Comparison of ENCODE assay signal across 21 cellular contexts in the genomic region with DNA sequence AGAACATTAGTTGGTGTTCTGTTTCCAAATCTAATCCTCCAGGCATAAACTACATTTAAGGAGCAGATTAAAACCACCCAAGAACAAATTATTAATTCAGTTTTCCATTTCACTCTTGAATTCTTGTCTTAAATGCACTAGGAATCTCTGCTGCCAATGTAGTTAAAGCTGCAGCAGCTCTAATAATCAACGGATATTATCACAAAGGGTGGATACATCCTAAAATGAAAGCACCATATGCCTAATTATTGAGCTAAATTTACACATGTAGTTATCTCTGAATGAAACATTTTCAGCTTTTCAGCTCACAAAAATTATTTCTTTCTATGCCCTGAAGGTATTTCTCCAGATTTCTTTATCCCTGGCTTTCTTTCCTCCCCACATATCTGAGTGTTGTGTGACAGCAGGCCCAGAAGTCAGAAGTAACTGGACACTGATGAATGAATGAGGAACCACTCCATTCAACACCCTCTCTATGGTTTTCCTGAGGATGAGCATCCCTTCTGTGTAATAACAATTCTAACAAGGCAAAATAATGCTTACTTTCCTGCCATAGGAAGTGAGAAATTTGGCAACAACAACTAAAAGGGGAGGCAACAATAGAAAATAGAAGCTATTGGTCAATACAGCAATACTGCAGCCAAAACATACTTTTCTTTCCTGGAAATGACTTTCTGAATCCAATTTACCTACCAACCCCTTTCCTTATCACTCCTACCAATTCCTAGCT. TPM values are rescaled to one million over a fixed set of nuclear protein-coding genes. Genes with fewer than 3 reads are reported as not detected.
A peak's percentile ranks its signal among the peaks of the same experiment; 100 is the strongest.
DNase-seq lines count a peak whose midpoint lies in the region; ATAC-seq and TF ChIP-seq lines count a peak whose summit lies in the region.
"Had no signal": no experiment of that assay in that cellular context is flagged by ENCODE, and none has a peak within 500 bp of the region (broad histone marks: within the 10 kb centered on the region; RNA-seq: fewer than 3 reads in every experiment).

No MANE protein-coding gene starts in this region.

- ATAC-seq in naive B cell (ENCODE audit: low read depth in 2 of 2) = no peak
- no peak for ATAC-seq in GM19452 (IDR thresholded peaks at IDR 0.05; ENCODE audit: unreplicated experiment)
- ATAC-seq: activated CD8-positive, alpha-beta T cell treated with anti-CD3 and anti-CD28 coated beads, Interleukin-2, amount 10 ng/mL, durations not matched to agents 7 days and 5 days had no signal

- H3K27me3 ChIP-seq in prostate gland (replicated peaks; ENCODE audit: insufficient read depth) = no peaks in the 10 kb centered on the region
- H3K27me3 ChIP-seq: testis had no signal

- DNase-seq in G401 (ENCODE audit: low spot score) (peak; percentile 27), OCI-LY7 (ENCODE audit: low spot score) (no peak), fibroblast of the aortic adventitia (ENCODE audit: low read depth) (peak; percentile 62), naive B cell (no peak), prostate gland (ENCODE audit: low spot score) (no peak), COLO668 (lab: John Stamatoyannopoulos, UW; ENCODE audit: unreplicated experiment) (no peak)
- no peak for DNase-seq in effector CD4-positive, alpha-beta T cell
- DNase-seq: activated CD8-positive, alpha-beta T cell treated with anti-CD3 and anti-CD28 coated beads, Interleukin-2, amount 10 ng/mL, durations not matched to agents 7 days and 5 days; amygdala; DMS 273 treated with DMSO at 0.1 percent for 48 hours; kidney glomerular epithelial cell; NCI-H1417; NCI-H2171 treated with DMSO at 0.1 percent for 48 hours; stimulated activated CD4-positive, alpha-beta T cell treated with anti-CD3 and anti-CD28 coated beads, Interleukin-1b, Interleukin-23, amount 100 ng/mL, for 48 hours; testis had no signal

- peak overlapping the region; percentile 3 to 94 (median 46) for H3K27ac Mint-ChIP-seq in naive B cell
- H3K27ac Mint-ChIP-seq: activated CD8-positive, alpha-beta T cell treated with anti-CD3 and anti-CD28 coated beads, Interleukin-2, amount 10 ng/mL, durations not matched to agents 7 days and 5 days; activated T-helper 2 cell treated with anti-CD3 and anti-CD28 coated beads, Interferon-gamma antibody, Interleukin-2, Interleukin-4, amounts not matched to agents 10 μg/mL and 5 μg/mL and 100 μg/mL, durations not matched to agents 14 hours and 24 hours and 36 hours had no signal

- H2AFZ ChIP-seq in OCI-LY7 (ENCODE audit: low read length) = no peak overlapping the region

- H3K4me3 ChIP-seq in OCI-LY7 (ENCODE audit: low read depth, low read length, poor library complexity, severe bottlenecking) = no peak overlapping the region
- H3K4me3 ChIP-seq in fibroblast of the aortic adventitia (ENCODE audit: low read depth, low read length) = no peak overlapping the region
- no peak overlapping the region for H3K4me3 ChIP-seq in prostate gland
- H3K4me3 ChIP-seq: coronary artery, SK-N-MC, testis had no signal

- H3K4me1 Mint-ChIP-seq in naive B cell = peaks cover 25 to 55% (median 51%) of the 10 kb centered on the region in 3 donors

- BruUV-seq in OCI-LY7 (replicated peaks; lab: Mats Ljungman, UMichigan) = no TSS peak

- peaks cover 100% of the 10 kb centered on the region for H3K79me2 ChIP-seq in OCI-LY7 (ENCODE audit: insufficient read depth, low read depth, low read length)

- peaks cover 0 to 4% of the 10 kb centered on the region in 2 donors for H3K36me3 Mint-ChIP-seq in naive B cell

- 31% methylated on average over 1 of the region's 1 CpG for WGBS in prostate gland

- no peak for TF ChIP-seq POLR2A in prostate gland (IDR thresholded peaks at IDR 0.05)

- no peak overlapping the region for H3K4me3 Mint-ChIP-seq in naive B cell
- H3K4me3 Mint-ChIP-seq: activated CD8-positive, alpha-beta T cell treated with anti-CD3 and anti-CD28 coated beads, Interleukin-2, amount 10 ng/mL, durations not matched to agents 7 days and 5 days had no signal

- in situ Hi-C loops in G401 (cut with HindIII; ENCODE audit: low sequenced_read_pairs) = no loop called here

- H3K27ac ChIP-seq in OCI-LY7 (ENCODE audit: low read depth, low read length, poor library complexity, severe bottlenecking) (no peak overlapping the region), prostate gland (no peak overlapping the region)
- H3K27ac ChIP-seq: HL-60, KMS-11, SK-N-MC, testis had no signal

- CTCF ChIA-PET in OCI-LY7 (lab: Charles Lee; ENCODE audit: unreplicated experiment) = interaction anchor here (1.4 kb wide), 1 partner anchor 16 kb away, joined by 3 read pairs; no protein-coding TSS in a partner anchor

- H3K9me3 ChIP-seq in OCI-LY7 (ENCODE audit: low read length) = no peaks in the 10 kb centered on the region
- H3K9me3 ChIP-seq in prostate gland = no peaks in the 10 kb centered on the region
- H3K9me3 ChIP-seq: testis had no signal

- peaks cover 74% of the 10 kb centered on the region for H4K20me1 ChIP-seq in OCI-LY7 (ENCODE audit: insufficient read depth, low read length)

- TF ChIP-seq CTCF in OCI-LY7 (conservative IDR thresholded peaks at IDR 0.05; ENCODE audit: low read length) = no peak
- no peak for TF ChIP-seq CTCF in fibroblast of the aortic adventitia (IDR thresholded peaks at IDR 0.05; ENCODE audit: insufficient read depth, low read length)
- no peak for TF ChIP-seq CTCF in prostate gland (IDR thresholded peaks at IDR 0.05)

- peak overlapping the region; percentile 13; the same call in 1 of the 2 replicates for H3K4me2 ChIP-seq in OCI-LY7 (ENCODE audit: low read length)
- H3K4me2 ChIP-seq: KMS-11 had no signal

- no peaks in the 10 kb centered on the region for H3K9me2 ChIP-seq in OCI-LY7 (ENCODE audit: insufficient read depth, low read length)

- no peaks in the 10 kb centered on the region for H3K27me3 Mint-ChIP-seq in naive B cell

- H3K9me3 Mint-ChIP-seq in naive B cell = no peaks in the 10 kb centered on the region
- H3K9me3 Mint-ChIP-seq: activated T-helper 2 cell treated with anti-CD3 and anti-CD28 coated beads, Interferon-gamma antibody, Interleukin-2, Interleukin-4, amounts not matched to agents 10 μg/mL and 5 μg/mL and 100 μg/mL, durations not matched to agents 14 hours and 24 hours and 36 hours had no signal

- peaks cover 78% of the 10 kb centered on the region for H3K4me1 ChIP-seq in OCI-LY7 (ENCODE audit: insufficient read depth, low read length, poor library complexity, severe bottlenecking)
- H3K4me1 ChIP-seq in prostate gland (replicated peaks) = no peaks in the 10 kb centered on the region
- H3K4me1 ChIP-seq: testis had no signal

- intact Hi-C loops in OCI-LY7 (cut with micrococcal nuclease; ENCODE audit: unreplicated experiment) = loop anchor here (5.0 kb wide), 3 partner anchors 408 to 723 kb away; no protein-coding TSS in a partner anchor
- intact Hi-C loops in prostate gland (cut with DNase I) = no loop called here

- POLR2A ChIA-PET in OCI-LY7 (lab: Charles Lee) = interaction anchor here (0.9 to 6.2 kb wide), 8 partner anchors 11 to 57 kb away, joined by 3 to 55 read pairs (median 4); no protein-coding TSS in a partner anchor

- peaks cover 98% of the 10 kb centered on the region for H3K36me3 ChIP-seq in OCI-LY7 (ENCODE audit: insufficient read depth, low read length)
- no peaks in the 10 kb centered on the region for H3K36me3 ChIP-seq in prostate gland

RNA-seq across cellular contexts. Expression of gene MAN1A1, which starts 14.9 kb away (rescaled TPM):
- not detected in 2 replicates for total RNA-seq in G401 (2014; rRNA removed; shearing (Covaris generic))
- 72.4 and 74.2 TPM in 2 replicates for total RNA-seq in OCI-LY7 (2014; rRNA removed; shearing (Covaris generic))
- total RNA-seq in OCI-LY7 (2022) = 74.3 and 78.9 TPM in 2 replicates
- total RNA-seq in fibroblast of the aortic adventitia (ENCODE audit: low replicate concordance) = 93.1 and 175 TPM in 2 replicates
- polyA plus RNA-seq in naive B cell (ENCODE audit: low read depth in 6 of 6) = 10 to 100 TPM; 14.2 to 23.1 (median 19.0) TPM
- 10 to 100 TPM; 17.9 to 27.9 TPM for total RNA-seq in prostate gland

Comparison
In these comparisons a context has a peak if more than half of its experiments do, and no peak if none do; other contexts are left out.
1. DNase-seq: peak in G401 (single experiment) and fibroblast of the aortic adventitia (single experiment); none in OCI-LY7 (single experiment), naive B cell (single experiment), prostate gland (single experiment), effector CD4-positive, alpha-beta T cell (single experiment) and COLO668 (single experiment).
2. RNA of gene MAN1A1, which starts 14.9 kb away (total RNA-seq): 93.1 to 175 TPM in fibroblast of the aortic adventitia, 72.4 to 78.9 TPM in OCI-LY7 and 17.9 to 27.9 TPM in prostate gland; not detected in G401; every median in the first group is over 10 times any median in the second.